In genomic region chr1:1471389-1472045, GRCh38 we compare ENCODE assay signal across 8 cellular contexts. TPM values are rescaled to one million over a fixed set of nuclear protein-coding genes. Genes with fewer than 3 reads are reported as not detected.
DNase-seq lines count a peak whose midpoint lies in the region; ATAC-seq and TF ChIP-seq lines count a peak whose summit lies in the region.

Gene ATAD3B (plus strand): TSS chr1:1471765. CDS start chr1:1471885, 120 bp downstream.

- peaks cover 1% of the 10 kb centered on the region for H3K36me3 ChIP-seq in HAP-1 (replicated peaks)
- no peaks in the 10 kb centered on the region for H3K36me3 ChIP-seq in MM.1S (replicated peaks; ENCODE audit: insufficient read depth, low read length)
- H3K36me3 ChIP-seq in neural cell (ENCODE audit: insufficient read depth, low read length) = no peaks in the 10 kb centered on the region

- H2AFZ ChIP-seq in MM.1S (ENCODE audit: low read length) (peak within 1 kb of the TSS; percentile 80), neural cell (ENCODE audit: low read depth, low read length) (peak within 1 kb of the TSS; percentile 85)

- peak; percentile 50 for TF ChIP-seq EP300 in neural cell (conservative IDR thresholded peaks at IDR 0.05; ENCODE audit: poor library complexity, severe bottlenecking)

- H3K27ac Mint-ChIP-seq in stimulated activated naive CD8-positive, alpha-beta T cell treated with anti-CD3 and anti-CD28 coated beads, Interleukin-15, amount 100 ng/mL, for 72 hours = peak within 1 kb of the TSS; percentile 59 to 83

- peaks cover 44% of the 10 kb centered on the region for H3K4me1 Mint-ChIP-seq in stimulated activated naive CD8-positive, alpha-beta T cell treated with anti-CD3 and anti-CD28 coated beads, Interleukin-15, amount 100 ng/mL, for 72 hours

- no peaks in the 10 kb centered on the region for H3K9me3 Mint-ChIP-seq in stimulated activated naive CD8-positive, alpha-beta T cell treated with anti-CD3 and anti-CD28 coated beads, Interleukin-15, amount 100 ng/mL, for 72 hours

- peak within 1 kb of the TSS; percentile 87 for H3K4me2 ChIP-seq in MM.1S (ENCODE audit: low read depth, low read length)
- peak within 1 kb of the TSS; percentile 98 for H3K4me2 ChIP-seq in neural cell (ENCODE audit: low read length)

- no peaks in the 10 kb centered on the region for H3K27me3 ChIP-seq in HAP-1 (ENCODE audit: low read depth)
- no peaks in the 10 kb centered on the region for H3K27me3 ChIP-seq in MM.1S (replicated peaks; ENCODE audit: insufficient read depth, low read length)
- no peaks in the 10 kb centered on the region for H3K27me3 ChIP-seq in neural cell (ENCODE audit: insufficient read depth, low read depth, low read length)

- H3K4me1 ChIP-seq in HAP-1 (0 out of 2 replicates have a peak, but pooled peaks cover 7% of the 10 kb centered on the region), MM.1S (ENCODE audit: low read length) (no peaks in the 10 kb centered on the region)

- peak; percentile 93 for DNase-seq in G401 (ENCODE audit: low spot score)
- peak; percentile 81 to 94 for DNase-seq in HAP-1 (ENCODE audit: low spot score in 2 of 2)
- peak; percentile 95 for DNase-seq in MM.1S
- DNase-seq in SIG-M5 treated with dmso at 0.1 percent for 504 hours (lab: John Stamatoyannopoulos, UW; ENCODE audit: unreplicated experiment) = peak; percentile 83
- DNase-seq in activated gamma-delta T cell treated with Interleukin-2 at 50 U/mL for 16 hours = peak; percentile 83
- peak; percentile 92 for DNase-seq in fibroblast of villous mesenchyme (ENCODE audit: low read depth)
- peak; percentile 85 to 92 for DNase-seq in stimulated activated naive CD8-positive, alpha-beta T cell treated with anti-CD3 and anti-CD28 coated beads, Interleukin-15, amount 100 ng/mL, for 72 hours

- TF ChIP-seq CTCF in MM.1S (IDR thresholded peaks at IDR 0.05; ENCODE audit: low read length) (no peak), fibroblast of villous mesenchyme (IDR thresholded peaks at IDR 0.05; ENCODE audit: insufficient read depth, low read depth, low read length) (no peak), neural cell (IDR thresholded peaks at IDR 0.05; ENCODE audit: poor library complexity, severe bottlenecking) (no peak)

- ATAC-seq in stimulated activated naive CD8-positive, alpha-beta T cell treated with anti-CD3 and anti-CD28 coated beads, Interleukin-15, amount 100 ng/mL, for 72 hours = peak; percentile 97

- in situ Hi-C loops in G401 (cut with HindIII; ENCODE audit: low sequenced_read_pairs) = no loop called here
- in situ Hi-C loops in HAP-1 (cut with MboI; ENCODE audit: low sequenced_read_pairs) = no loop called here

- no peaks in the 10 kb centered on the region for H3K27me3 Mint-ChIP-seq in stimulated activated naive CD8-positive, alpha-beta T cell treated with anti-CD3 and anti-CD28 coated beads, Interleukin-15, amount 100 ng/mL, for 72 hours

- H3K4me3 ChIP-seq in HAP-1 = peak within 1 kb of the TSS; percentile 74
- H3K4me3 ChIP-seq in MM.1S (ENCODE audit: low read length) = peak within 1 kb of the TSS; percentile 82
- H3K4me3 ChIP-seq in fibroblast of villous mesenchyme (ENCODE audit: low read depth, low read length) = peak within 1 kb of the TSS; percentile 84
- peak within 1 kb of the TSS; percentile 90 for H3K4me3 ChIP-seq in neural cell (ENCODE audit: low read length)

- peak within 1 kb of the TSS; percentile 87 for H3K4me3 Mint-ChIP-seq in stimulated activated naive CD8-positive, alpha-beta T cell treated with anti-CD3 and anti-CD28 coated beads, Interleukin-15, amount 100 ng/mL, for 72 hours

- H3K27ac ChIP-seq in MM.1S (ENCODE audit: low read length) (peak within 1 kb of the TSS; percentile 63), neural cell (ENCODE audit: low read length) (peak within 1 kb of the TSS; percentile 63)

- H3K79me2 ChIP-seq in MM.1S (ENCODE audit: low read length) = peaks cover 42% of the 10 kb centered on the region
- peaks cover 20% of the 10 kb centered on the region for H3K79me2 ChIP-seq in neural cell (replicated peaks; ENCODE audit: insufficient read depth, low read length)

- no peaks in the 10 kb centered on the region for H3K9me2 ChIP-seq in MM.1S (replicated peaks; ENCODE audit: insufficient read depth, low read length)
- H3K9me2 ChIP-seq in neural cell (ENCODE audit: insufficient read depth, low read length) = no peaks in the 10 kb centered on the region

- H3K9ac ChIP-seq in MM.1S (ENCODE audit: low read length) = peak within 1 kb of the TSS; percentile 77
- H3K9ac ChIP-seq in neural cell (ENCODE audit: low read length) = peak within 1 kb of the TSS; percentile 76

- H3F3A ChIP-seq in MM.1S (ENCODE audit: insufficient read depth, low read length) (peaks cover 11% of the 10 kb centered on the region), neural cell (ENCODE audit: insufficient read depth, low read length, poor library complexity, severe bottlenecking) (no peaks in the 10 kb centered on the region)

- no peak for TF ChIP-seq RAD21 in neural cell (conservative IDR thresholded peaks at IDR 0.05)

- H4K20me1 ChIP-seq in MM.1S (ENCODE audit: insufficient read depth, low read length) = no peaks in the 10 kb centered on the region; the same call in 1 of the 2 replicates
- H4K20me1 ChIP-seq in neural cell (ENCODE audit: insufficient read depth) = no peaks in the 10 kb centered on the region

- H3K9me3 ChIP-seq in HAP-1 (no peaks in the 10 kb centered on the region), MM.1S (replicated peaks; ENCODE audit: insufficient read depth, low read length) (no peaks in the 10 kb centered on the region), neural cell (ENCODE audit: low read length) (no peaks in the 10 kb centered on the region)

TF ChIP-seq in neural cell, 6 proteins besides CTCF, POLR2A, EP300 and RAD21:
- TF ChIP-seq MXI1 (conservative IDR thresholded peaks at IDR 0.05; ENCODE audit: poor library complexity, severe bottlenecking) = peak; percentile 97
- peak; percentile 73 for TF ChIP-seq POLR2AphosphoS5 (IDR thresholded peaks at IDR 0.05)
- TF ChIP-seq EZH2 (IDR thresholded peaks at IDR 0.05; ENCODE audit: borderline replicate concordance, insufficient read depth, low read length, poor library complexity, severe bottlenecking) = no peak
- peak; percentile 33 for TF ChIP-seq SMC3 (conservative IDR thresholded peaks at IDR 0.05; ENCODE audit: poor library complexity)

RNA-seq across cellular contexts. Expression of gene ATAD3B, which starts in this region (rescaled TPM):
- 73.1 and 102 TPM in 2 replicates for total RNA-seq in G401 (2014; rRNA removed; shearing (Covaris generic))
- 17.3 and 20.0 TPM in 2 replicates for total RNA-seq in fibroblast of villous mesenchyme
- 51.3 and 57.2 TPM in 2 replicates for polyA plus RNA-seq in neural cell
- 16.3 and 17.8 TPM in 2 replicates for polyA minus RNA-seq in neural cell

Comparison
In these comparisons a context has a peak if more than half of its experiments do, and no peak if none do; other contexts are left out.
1. Peak in every context shown above with its lines: DNase-seq, ATAC-seq, H3K4me3 ChIP-seq and H3K27ac ChIP-seq.